Comparison of ENCODE assay signal across 13 cellular contexts in genomic region chr10:125016611-125017202, GRCh38.
A peak's percentile ranks its signal among the peaks of the same experiment; 100 is the strongest.
DNase-seq lines count a peak whose midpoint lies in the region; ATAC-seq and TF ChIP-seq lines count a peak whose summit lies in the region.
"Had no signal": no experiment of that assay in that cellular context is flagged by ENCODE, and none has a peak within 500 bp of the region (broad histone marks: within the 10 kb centered on the region; RNA-seq: fewer than 3 reads in every experiment).

No MANE protein-coding gene starts in this region.

- peaks cover 28% of the 10 kb centered on the region for H3K27me3 Mint-ChIP-seq in central memory CD8-positive, alpha-beta T cell

- no peak for TF ChIP-seq CTCF in A673 (conservative IDR thresholded peaks at IDR 0.05; ENCODE audit: low read depth, low read length)

- CTCF ChIA-PET in A673 (lab: Charles Lee) = no interaction called here

- H3K36me3 ChIP-seq in A673 (ENCODE audit: insufficient read depth, low read length, poor library complexity, severe bottlenecking) = no peaks in the 10 kb centered on the region

- H3K4me3 ChIP-seq in A673 (ENCODE audit: low read depth, low read length, poor library complexity, severe bottlenecking) = no peak overlapping the region
- H3K4me3 ChIP-seq: SK-N-MC had no signal

- no TSS peak for BruUV-seq in A673 (replicated peaks; lab: Mats Ljungman, UMichigan)

- H3K4me1 ChIP-seq in A673 (ENCODE audit: insufficient read depth, low read length, poor library complexity, severe bottlenecking) = peaks cover 26% of the 10 kb centered on the region

- DNase-seq in A673 (ENCODE audit: low spot score) (no peak), hypothalamus (lab: John Stamatoyannopoulos, UW) (peak in 34 of 51 donors; percentile 26 to 78 (median 57)), sciatic nerve (ENCODE audit: low spot score) (peak; percentile 86), dedifferentiated amniotic fluid mesenchymal stem cell (ENCODE audit: extremely low spot score) (no peak), cortex of kidney (lab: John Stamatoyannopoulos, UW) (no peak), NCI-H1436 treated with DMSO at 0.1 percent for 48 hours (lab: John Stamatoyannopoulos, UW) (no peak)
- DNase-seq in central memory CD8-positive, alpha-beta T cell (ENCODE audit: low spot score in 2 of 2) = no peak
- DNase-seq: cerebellar nuclear complex, DMS79 treated with DMSO at 0.1 percent for 48 hours had no signal

- POLR2A ChIA-PET in A673 (lab: Charles Lee; ENCODE audit: low non-redundant PET) = no interaction called here

- H3K4me3 Mint-ChIP-seq in central memory CD8-positive, alpha-beta T cell = no peak overlapping the region

- H3K27me3 ChIP-seq in A673 (replicated peaks; ENCODE audit: insufficient read depth, low read depth, low read length, poor library complexity) = no peaks in the 10 kb centered on the region

- H3K9me3 Mint-ChIP-seq in central memory CD8-positive, alpha-beta T cell = no peaks in the 10 kb centered on the region

- peaks cover 11% of the 10 kb centered on the region for H3K4me1 Mint-ChIP-seq in central memory CD8-positive, alpha-beta T cell

- peak overlapping the region; percentile 38 for H3K27ac Mint-ChIP-seq in central memory CD8-positive, alpha-beta T cell (ENCODE audit: low read depth)

- peaks cover 2% of the 10 kb centered on the region for H3K36me3 Mint-ChIP-seq in central memory CD8-positive, alpha-beta T cell (ENCODE audit: insufficient read depth)

- intact Hi-C loops in A673 (cut with micrococcal nuclease; ENCODE audit: unreplicated experiment) (no loop called here), sciatic nerve (cut with DNase I) (no loop called here)

- peak overlapping the region; percentile 22 for H3K27ac ChIP-seq in A673 (ENCODE audit: low read depth, low read length, poor library complexity, severe bottlenecking)
- H3K27ac ChIP-seq: HL-60, SK-N-MC had no signal

- ATAC-seq in central memory CD8-positive, alpha-beta T cell (replicated peaks; ENCODE audit: extremely low read depth, poor library complexity, severe bottlenecking) = no peak
- ATAC-seq in sciatic nerve = peak; percentile 80
- ATAC-seq in GM19397 (IDR thresholded peaks at IDR 0.05; ENCODE audit: unreplicated experiment) = no peak
- ATAC-seq: activated CD4-positive, CD25-positive, alpha-beta regulatory T cell treated with anti-CD3 and anti-CD28 coated beads, Interleukin-2, amount 50 U/mL, for 24 hours had no signal

- H3K9me3 ChIP-seq in A673 (ENCODE audit: low read depth, low read length, poor library complexity, severe bottlenecking) = no peaks in the 10 kb centered on the region

Comparison
In these comparisons a context has a peak if more than half of its experiments do, and no peak if none do; other contexts are left out.
1. DNase-seq: peak in hypothalamus (34 of 51) and sciatic nerve (single experiment); none in A673 (single experiment), central memory CD8-positive, alpha-beta T cell (0 of 2), dedifferentiated amniotic fluid mesenchymal stem cell (single experiment), cortex of kidney (single experiment) and NCI-H1436 treated with DMSO at 0.1 percent for 48 hours (single experiment).